In the genomic region with DNA sequence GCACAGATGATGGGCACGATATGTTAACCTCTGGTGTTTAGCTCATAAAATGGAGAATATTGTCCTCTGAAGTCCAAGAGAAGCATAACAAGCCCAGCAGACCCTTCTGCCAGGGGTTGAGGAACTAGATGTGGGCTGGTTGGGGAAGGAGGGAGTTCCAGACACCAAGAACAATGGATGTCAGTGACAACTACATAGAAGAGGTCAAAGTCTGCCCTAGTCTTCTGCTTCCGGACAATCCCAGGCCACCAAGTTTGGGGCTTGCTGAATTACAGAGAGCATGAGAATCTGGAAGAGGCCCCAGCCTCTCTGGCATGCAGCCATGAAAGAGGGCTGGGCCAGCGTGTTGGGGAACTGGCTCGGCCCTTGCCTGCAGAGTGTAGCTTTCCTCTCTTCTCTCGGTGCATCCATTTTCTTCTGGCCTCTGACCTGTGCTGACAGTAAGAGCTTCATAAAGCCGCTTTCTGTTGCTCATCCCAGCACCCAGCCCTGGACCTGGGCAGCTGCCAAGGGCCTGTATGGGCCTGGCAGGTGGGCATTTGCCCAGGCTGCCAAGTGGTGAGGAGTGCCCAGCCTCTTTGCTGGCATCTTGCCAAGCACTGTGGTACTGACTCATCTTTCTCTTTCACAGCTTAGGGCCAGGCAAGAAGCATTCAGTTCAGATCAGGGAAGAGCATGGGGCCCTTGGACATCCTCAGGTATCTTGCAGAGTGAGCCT, we compare ENCODE assay signal across 8 cellular contexts. TPM values are rescaled to one million over a fixed set of nuclear protein-coding genes. Genes with fewer than 3 reads are reported as not detected.
DNase-seq lines count a peak whose midpoint lies in the region; TF ChIP-seq lines count a peak whose summit lies in the region.

No MANE protein-coding gene starts in this region.

- peaks cover 46% of the 10 kb centered on the region for H3K4me1 ChIP-seq in skeletal muscle satellite cell (ENCODE audit: control insufficient read depth, insufficient read depth, low read length)

- no peaks in the 10 kb centered on the region for H3K4me1 Mint-ChIP-seq in immature natural killer cell

- H3K9ac ChIP-seq in skeletal muscle satellite cell (ENCODE audit: low read depth, low read length), result no peak overlapping the region

- peaks cover 0 to 9% (median 0%) of the 10 kb centered on the region in 3 donors for H3K27me3 Mint-ChIP-seq in immature natural killer cell (ENCODE audit: low read depth in 3 of 3)

- H3K9me3 ChIP-seq in skeletal muscle satellite cell (replicated peaks; ENCODE audit: low read length), result peaks cover 4% of the 10 kb centered on the region

- no peaks in the 10 kb centered on the region for H3K36me3 Mint-ChIP-seq in immature natural killer cell

- no peak for TF ChIP-seq RAD21 in Ishikawa (IDR thresholded peaks at IDR 0.05; ENCODE audit: low read depth)

- no peak overlapping the region for H3K4me3 Mint-ChIP-seq in immature natural killer cell

- no peaks in the 10 kb centered on the region for H3K27me3 ChIP-seq in skeletal muscle satellite cell (ENCODE audit: control insufficient read depth, insufficient read depth, low read length)

- peak in 10 of 14 donors; percentile 10 to 80 (median 47) for DNase-seq in C1 segment of cervical spinal cord (lab: John Stamatoyannopoulos, UW)
- peak; percentile 80 for DNase-seq in SHP77 treated with DMSO at 0.1 percent for 48 hours (lab: John Stamatoyannopoulos, UW)
- peak; percentile 65 for DNase-seq in fibroblast of the aortic adventitia (ENCODE audit: low read depth)
- DNase-seq in activated effector memory CD4-positive, alpha-beta T cell treated with anti-CD3 and anti-CD28 coated beads, Interleukin-2, amount 50 U/mL, for 16 hours, result no peak
- no peak for DNase-seq in KG1 (lab: John Stamatoyannopoulos, UW)
- DNase-seq in immature natural killer cell, result no peak

- no peaks in the 10 kb centered on the region for H3K9me3 Mint-ChIP-seq in immature natural killer cell

- peak overlapping the region; percentile 14 for H3K4me2 ChIP-seq in skeletal muscle satellite cell (ENCODE audit: low read length)

- H3K36me3 ChIP-seq in skeletal muscle satellite cell (ENCODE audit: insufficient read depth, low read length), result no peaks in the 10 kb centered on the region

- H3K4me3 ChIP-seq in fibroblast of the aortic adventitia (ENCODE audit: low read depth, low read length) (no peak overlapping the region), skeletal muscle satellite cell (ENCODE audit: low read length) (no peak overlapping the region)

- no peak for TF ChIP-seq CTCF in fibroblast of the aortic adventitia (IDR thresholded peaks at IDR 0.05; ENCODE audit: insufficient read depth, low read length)

- H3K27ac Mint-ChIP-seq in immature natural killer cell, result no peak overlapping the region

- no peak for TF ChIP-seq EP300 in Ishikawa (IDR thresholded peaks at IDR 0.05; ENCODE audit: borderline replicate concordance)

TF ChIP-seq in Ishikawa, 13 proteins besides CTCF, POLR2A, EP300 and RAD21:
- TF ChIP-seq TEAD4 (IDR thresholded peaks at IDR 0.05) (no peak), NFIC (IDR thresholded peaks at IDR 0.05) (peak; percentile 98), TAF1 (IDR thresholded peaks at IDR 0.05; ENCODE audit: low read depth) (no peak), YY1 (IDR thresholded peaks at IDR 0.05; ENCODE audit: low read depth) (0 out of 2 replicates have a peak, but pooled peaks have one; percentile 42), TCF12 (IDR thresholded peaks at IDR 0.05; ENCODE audit: low read depth) (peak; percentile 61)
- TF ChIP-seq, protein P1, sequence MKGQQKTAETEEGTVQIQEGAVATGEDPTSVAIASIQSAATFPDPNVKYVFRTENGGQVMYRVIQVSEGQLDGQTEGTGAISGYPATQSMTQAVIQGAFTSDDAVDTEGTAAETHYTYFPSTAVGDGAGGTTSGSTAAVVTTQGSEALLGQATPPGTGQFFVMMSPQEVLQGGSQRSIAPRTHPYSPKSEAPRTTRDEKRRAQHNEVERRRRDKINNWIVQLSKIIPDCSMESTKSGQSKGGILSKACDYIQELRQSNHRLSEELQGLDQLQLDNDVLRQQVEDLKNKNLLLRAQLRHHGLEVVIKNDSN (IDR thresholded peaks at IDR 0.05), result no peak

RNA-seq across cellular contexts. Expression of gene LAPTM4A, which starts 14.6 kb away (rescaled TPM):
- total RNA-seq in fibroblast of the aortic adventitia (ENCODE audit: low replicate concordance), result 90.2 and 251 TPM in 2 replicates
- 130 and 171 TPM in 2 replicates for total RNA-seq in skeletal muscle satellite cell (2012; rRNA removed)
- polyA plus RNA-seq in immature natural killer cell, result 100 to 1,000 TPM; 116 to 164 (median 153) TPM

RNA-seq across cellular contexts. Expression of gene MATN3, which starts 53.6 kb away (rescaled TPM):
- 0.82 and 1.1 TPM in 2 replicates for total RNA-seq in fibroblast of the aortic adventitia (ENCODE audit: low replicate concordance)
- total RNA-seq in skeletal muscle satellite cell (2012; rRNA removed), result 1.0 and 2.0 TPM in 2 replicates
- not detected for polyA plus RNA-seq in immature natural killer cell

Comparison
In these comparisons a context has a peak if more than half of its experiments do, and no peak if none do; other contexts are left out.
1. DNase-seq: peak in C1 segment of cervical spinal cord (10 of 14), SHP77 treated with DMSO at 0.1 percent for 48 hours (single experiment) and fibroblast of the aortic adventitia (single experiment); none in activated effector memory CD4-positive, alpha-beta T cell treated with anti-CD3 and anti-CD28 coated beads, Interleukin-2, amount 50 U/mL, for 16 hours (single experiment), KG1 (single experiment) and immature natural killer cell (0 of 3).